In genomic region chr15:51775967-51776816, GRCh38 we compare ENCODE assay signal across 1 cellular context.
TF ChIP-seq lines count a peak whose summit lies in the region.

No MANE protein-coding gene starts in this region.

TF ChIP-seq in endothelial cell of umbilical vein, 7 proteins besides CTCF, POLR2A, EP300 and RAD21 (continued from another document):
- TF ChIP-seq POLR2AphosphoS5 (IDR thresholded peaks at IDR 0.05; ENCODE audit: insufficient read depth, low read depth, low read length): no peak
- no peak for TF ChIP-seq GATA2 (IDR thresholded peaks at IDR 0.05; ENCODE audit: insufficient read depth, insufficient read length, low read depth, low read length)
- no peak for TF ChIP-seq FOS (IDR thresholded peaks at IDR 0.05; ENCODE audit: borderline replicate concordance, insufficient read depth, low read length)
- TF ChIP-seq EZH2 (IDR thresholded peaks at IDR 0.05; ENCODE audit: borderline replicate concordance, low read depth, low read length, severe bottlenecking): no peak
